Comparison of ENCODE assay signal across 1 cellular context in genomic region chr7:139359366-139360209, GRCh38.
TF ChIP-seq lines count a peak whose summit lies in the region.

LUC7L2 (plus strand) TSS chr7:139359894; CDS start chr7:139360262, 368 bp downstream.

TF ChIP-seq in K562, 482 proteins besides CTCF, POLR2A, EP300 and RAD21 (continued from another document):
- no peak for TF ChIP-seq MXD1 (CRISPR knock-in tag; IDR thresholded peaks at IDR 0.05; ENCODE audit: borderline replicate concordance, poor library complexity, severe bottlenecking)
- peak; percentile 48; the same call in 1 of the 2 replicates for TF ChIP-seq ZBTB12 (CRISPR knock-in tag; IDR thresholded peaks at IDR 0.05)
- 0 out of 2 replicates have a peak, but pooled peaks have one; percentile 3 for TF ChIP-seq NR2F6 (CRISPR knock-in tag; IDR thresholded peaks at IDR 0.05)
- TF ChIP-seq BRCA1 (IDR thresholded peaks at IDR 0.05): no peak
- no peak; the same call in 1 of the 2 replicates for TF ChIP-seq BRCA1 (CRISPR knock-in tag; IDR thresholded peaks at IDR 0.05)
- peak; percentile 71 for TF ChIP-seq ETV1 (tag; conservative IDR thresholded peaks at IDR 0.05; ENCODE audit: low read depth)
- no peak for TF ChIP-seq TCFL5 (CRISPR knock-in tag; conservative IDR thresholded peaks at IDR 0.05)
- no peak for TF ChIP-seq ZNF212 (CRISPR knock-in tag; IDR thresholded peaks at IDR 0.05)
- TF ChIP-seq HMBOX1 (IDR thresholded peaks at IDR 0.05): peak; percentile 86
- no peak for TF ChIP-seq ETS2 (tag; IDR thresholded peaks at IDR 0.05; ENCODE audit: borderline replicate concordance, poor library complexity, severe bottlenecking)
- no peak for TF ChIP-seq TSHZ1 (CRISPR knock-in tag; IDR thresholded peaks at IDR 0.05)
- TF ChIP-seq BDP1 (IDR thresholded peaks at IDR 0.05; ENCODE audit: insufficient read depth, insufficient read length): no peak
- no peak for TF ChIP-seq DACH1 (IDR thresholded peaks at IDR 0.05; ENCODE audit: partially characterized antibody)
- no peak for TF ChIP-seq PURB (CRISPR knock-in tag; IDR thresholded peaks at IDR 0.05; ENCODE audit: low read depth)
- no peak for TF ChIP-seq ZNF551 (CRISPR knock-in tag; IDR thresholded peaks at IDR 0.05)
- no peak for TF ChIP-seq MAFG (tag; conservative IDR thresholded peaks at IDR 0.05)
- 0 out of 2 replicates have a peak, but pooled peaks have one; percentile 39 for TF ChIP-seq ZNF133 (CRISPR knock-in tag; IDR thresholded peaks at IDR 0.05)
- TF ChIP-seq XRCC3 (IDR thresholded peaks at IDR 0.05): no peak
- TF ChIP-seq SRSF3 (IDR thresholded peaks at IDR 0.05; ENCODE audit: insufficient read depth, low read length): 0 out of 2 replicates have a peak, but pooled peaks have one; percentile 52
- no peak; the same call in 1 of the 2 replicates for TF ChIP-seq SREBF1 (IDR thresholded peaks at IDR 0.05; ENCODE audit: borderline replicate concordance, low read depth, low read length)
- peak; percentile 96 for TF ChIP-seq EP400 (IDR thresholded peaks at IDR 0.05)
- peak; percentile 84 for TF ChIP-seq NEUROD1 (IDR thresholded peaks at IDR 0.05; ENCODE audit: borderline replicate concordance, low read depth, low read length, partially characterized antibody)
- no peak for TF ChIP-seq SRSF7 (optimal IDR thresholded peaks at IDR 0.05; ENCODE audit: low read depth, low read length)
- no peak for TF ChIP-seq ZFPM2 (CRISPR knock-in tag; IDR thresholded peaks at IDR 0.05)
- no peak for TF ChIP-seq STAG1 (CRISPR knock-in tag; IDR thresholded peaks at IDR 0.05; ENCODE audit: borderline replicate concordance)
- TF ChIP-seq SAP30 (IDR thresholded peaks at IDR 0.05; ENCODE audit: borderline replicate concordance, insufficient read depth, low read depth, low read length, poor library complexity, severe bottlenecking): peak; percentile 86
- peak; percentile 57; the same call in 1 of the 2 replicates for TF ChIP-seq SMARCA4 (IDR thresholded peaks at IDR 0.05)
